In genomic region chr6:44172759-44173500, GRCh38 we compare ENCODE assay signal across 9 cellular contexts. TPM values are rescaled to one million over a fixed set of nuclear protein-coding genes. Genes with fewer than 3 reads are reported as not detected.
DNase-seq lines count a peak whose midpoint lies in the region; ATAC-seq and TF ChIP-seq lines count a peak whose summit lies in the region.
"Had no signal": no experiment of that assay in that cellular context is flagged by ENCODE, and none has a peak within 500 bp of the region (broad histone marks: within the 10 kb centered on the region; RNA-seq: fewer than 3 reads in every experiment).

No MANE protein-coding gene starts in this region.

- H3K9me3 ChIP-seq in PC-9 (ENCODE audit: insufficient read depth, low read depth), result no peaks in the 10 kb centered on the region
- no peaks in the 10 kb centered on the region for H3K9me3 ChIP-seq in neural progenitor cell (ENCODE audit: low read depth)

- peak; percentile 84 for TF ChIP-seq CTCF in CD14-positive monocyte (IDR thresholded peaks at IDR 0.05)
- peak; percentile 92 for TF ChIP-seq CTCF in PC-9 (conservative IDR thresholded peaks at IDR 0.05)
- peak; percentile 95 for TF ChIP-seq CTCF in neural progenitor cell (IDR thresholded peaks at IDR 0.05)

- no peak overlapping the region for H3K4me3 ChIP-seq in PC-9
- no peak overlapping the region for H3K4me3 ChIP-seq in neural progenitor cell

- no peaks in the 10 kb centered on the region for H3K9me2 ChIP-seq in PC-9 (ENCODE audit: insufficient read depth)

- no peaks in the 10 kb centered on the region for H3K4me1 ChIP-seq in PC-9 (replicated peaks; ENCODE audit: insufficient read depth)
- no peaks in the 10 kb centered on the region for H3K4me1 ChIP-seq in neural progenitor cell

- H3K36me3 ChIP-seq in PC-9 (ENCODE audit: low read depth), result no peaks in the 10 kb centered on the region
- no peaks in the 10 kb centered on the region for H3K36me3 ChIP-seq in neural progenitor cell

- peaks cover 19% of the 10 kb centered on the region for H3K4me1 Mint-ChIP-seq in CD14-positive monocyte
- H3K4me1 Mint-ChIP-seq in neural progenitor cell, result peaks cover 9% of the 10 kb centered on the region
- peaks cover 36% of the 10 kb centered on the region for H3K4me1 Mint-ChIP-seq in stimulated activated naive CD8-positive, alpha-beta T cell treated with anti-CD3 and anti-CD28 coated beads, Interleukin-15, Interleukin-2, amounts not matched to agents 100 ng/mL and 50 ng/mL, for 24 hours (ENCODE audit: low read depth)

- intact Hi-C loops in CD14-positive monocyte (cut with micrococcal nuclease), result loop anchor here (1.0 to 5.0 kb wide), 5 partner anchors 64 to 166 kb away; partner anchors contain the start of gene SLC35B2 (in 1 of the 2)
- intact Hi-C loops in PC-9 (cut with micrococcal nuclease; ENCODE audit: unreplicated experiment), result loop anchor here (1.0 to 2.0 kb wide), 5 partner anchors 48 to 84 kb away; partner anchors contain the start of genes HSP90AB1 and SLC35B2

- H3K27ac ChIP-seq in PC-9 (no peak overlapping the region), neural progenitor cell (no peak overlapping the region)

- ATAC-seq in GM19351 (IDR thresholded peaks at IDR 0.05; ENCODE audit: unreplicated experiment), result peak; percentile 80

- H3K27me3 Mint-ChIP-seq in CD14-positive monocyte (ENCODE audit: low read depth in 3 of 3), result peaks cover 9 to 15% (median 11%) of the 10 kb centered on the region in 3 donors
- peaks cover 11% of the 10 kb centered on the region for H3K27me3 Mint-ChIP-seq in neural progenitor cell (ENCODE audit: insufficient read depth, low read depth)
- H3K27me3 Mint-ChIP-seq in stimulated activated naive CD8-positive, alpha-beta T cell treated with anti-CD3 and anti-CD28 coated beads, Interleukin-15, Interleukin-2, amounts not matched to agents 100 ng/mL and 50 ng/mL, for 24 hours, result peaks cover 6% of the 10 kb centered on the region

- H3F3A ChIP-seq in PC-9 (ENCODE audit: insufficient read depth, low read depth) (peaks cover 3% of the 10 kb centered on the region; the same call in 1 of the 2 replicates), neural progenitor cell (ENCODE audit: low read depth) (no peaks in the 10 kb centered on the region)

- CTCF ChIA-PET in PC-9 (lab: Charles Lee), result interaction anchor here (0.7 to 1.2 kb wide), 3 partner anchors 28 to 84 kb away, joined by 3 to 14 read pairs (median 3); no protein-coding TSS in a partner anchor

- H3K27me3 ChIP-seq in PC-9 (ENCODE audit: insufficient read depth, low read depth), result 0 out of 2 replicates have a peak, but pooled peaks cover 10% of the 10 kb centered on the region
- no peaks in the 10 kb centered on the region for H3K27me3 ChIP-seq in neural progenitor cell

- H4K20me1 ChIP-seq in PC-9 (ENCODE audit: insufficient read depth) (no peaks in the 10 kb centered on the region), neural progenitor cell (ENCODE audit: low read depth) (no peaks in the 10 kb centered on the region)

- H3K4me2 ChIP-seq in PC-9, result 0 out of 2 replicates have a peak overlapping the region, but pooled peaks have one; percentile 27
- H3K4me2 ChIP-seq in neural progenitor cell, result no peak overlapping the region

- H3K9ac ChIP-seq in neural progenitor cell, result no peak overlapping the region

- H3K27ac Mint-ChIP-seq in CD14-positive monocyte (peak overlapping the region in 1 of 7 donors; percentile 64), neural progenitor cell (peak overlapping the region; percentile 75)
- peak overlapping the region; percentile 88 for H3K27ac Mint-ChIP-seq in stimulated activated naive CD8-positive, alpha-beta T cell treated with anti-CD3 and anti-CD28 coated beads, Interleukin-15, Interleukin-2, amounts not matched to agents 100 ng/mL and 50 ng/mL, for 24 hours
- H3K27ac Mint-ChIP-seq: activated naive CD8-positive, alpha-beta T cell had no signal

- H3K9me3 Mint-ChIP-seq in CD14-positive monocyte, result peaks cover 0 to 2% (median 0%) of the 10 kb centered on the region in 7 donors
- H3K9me3 Mint-ChIP-seq in neural progenitor cell, result no peaks in the 10 kb centered on the region
- H3K9me3 Mint-ChIP-seq in stimulated activated naive CD8-positive, alpha-beta T cell treated with anti-CD3 and anti-CD28 coated beads, Interleukin-15, Interleukin-2, amounts not matched to agents 100 ng/mL and 50 ng/mL, for 24 hours, result no peaks in the 10 kb centered on the region

- POLR2A ChIA-PET in PC-9 (lab: Charles Lee; ENCODE audit: unreplicated experiment), result interaction anchor here (0.5 to 0.8 kb wide), 3 partner anchors 74 to 141 kb away, joined by 5 to 13 read pairs (median 6); partner anchors contain the start of gene HSP90AB1

- H3K79me2 ChIP-seq in PC-9 (ENCODE audit: low read depth) (no peaks in the 10 kb centered on the region), neural progenitor cell (ENCODE audit: low read depth) (no peaks in the 10 kb centered on the region)

- DNase-seq in CD14-positive monocyte (ENCODE audit: low spot score) (peak; percentile 78), HUDEP-2 (lab: John Stamatoyannopoulos, UW; ENCODE audit: unreplicated experiment in 76 of 76) (peak in 72 of 76 experiments; percentile 31 to 88 (median 71)), PC-9 (peak; percentile 67 to 74), activated T-cell treated with anti-CD3 and anti-CD28 coated beads for 48 hours (ENCODE audit: low read depth) (peak; percentile 73), fibroblast of gingiva (ENCODE audit: low read depth) (peak; percentile 68), neural progenitor cell (ENCODE audit: low spot score) (peak; percentile 88)

- H3K36me3 Mint-ChIP-seq in CD14-positive monocyte (no peaks in the 10 kb centered on the region), neural progenitor cell (no peaks in the 10 kb centered on the region)
- H3K36me3 Mint-ChIP-seq in stimulated activated naive CD8-positive, alpha-beta T cell treated with anti-CD3 and anti-CD28 coated beads, Interleukin-15, Interleukin-2, amounts not matched to agents 100 ng/mL and 50 ng/mL, for 24 hours (ENCODE audit: low read depth), result no peaks in the 10 kb centered on the region
- H3K36me3 Mint-ChIP-seq: activated naive CD8-positive, alpha-beta T cell had no signal

- H2AFZ ChIP-seq in PC-9 (no peak overlapping the region), neural progenitor cell (replicated peaks) (no peak overlapping the region)

- H3K4me3 Mint-ChIP-seq in CD14-positive monocyte (no peak overlapping the region), neural progenitor cell (peak overlapping the region; percentile 76)
- H3K4me3 Mint-ChIP-seq in stimulated activated naive CD8-positive, alpha-beta T cell treated with anti-CD3 and anti-CD28 coated beads, Interleukin-15, Interleukin-2, amounts not matched to agents 100 ng/mL and 50 ng/mL, for 24 hours, result no peak overlapping the region
- H3K4me3 Mint-ChIP-seq: activated naive CD8-positive, alpha-beta T cell had no signal

- BruUV-seq in PC-9 (replicated peaks; lab: Mats Ljungman, UMichigan), result no TSS peak

RNA-seq across cellular contexts. Expression of gene CAPN11, which starts 14.3 kb away (rescaled TPM):
- not detected for polyA plus RNA-seq in CD14-positive monocyte
- total RNA-seq in PC-9 (2021) (not detected in 2 replicates), neural progenitor cell (ENCODE audit: low replicate concordance) (0.40 and 0.49 TPM in 2 replicates)

RNA-seq across cellular contexts. Expression of gene MYMX, which starts 43.8 kb away (rescaled TPM):
- polyA plus RNA-seq in CD14-positive monocyte, result not detected
- total RNA-seq in PC-9 (2021) (not detected in 2 replicates), neural progenitor cell (ENCODE audit: low replicate concordance) (0.54 and 1.5 TPM in 2 replicates)

RNA-seq across cellular contexts. Expression of gene TMEM63B, which starts 45.6 kb away (rescaled TPM):
- polyA plus RNA-seq in CD14-positive monocyte, result 1 to 10 TPM; 1.3 to 1.9 TPM
- total RNA-seq in PC-9 (2021) (36.1 and 38.5 TPM in 2 replicates), neural progenitor cell (ENCODE audit: low replicate concordance) (25.4 and 30.8 TPM in 2 replicates)

RNA-seq across cellular contexts. Expression of gene MRPL14, which starts 45.7 kb away (rescaled TPM):
- polyA plus RNA-seq in CD14-positive monocyte, result 10 to 100 TPM; 78.2 to 91.5 TPM
- total RNA-seq in PC-9 (2021) (96.3 and 97.9 TPM in 2 replicates), neural progenitor cell (ENCODE audit: low replicate concordance) (40.4 and 53.5 TPM in 2 replicates)

RNA-seq across cellular contexts. Expression of gene SLC29A1, which starts 50.5 kb away (rescaled TPM):
- polyA plus RNA-seq in CD14-positive monocyte, result 10 to 100 TPM; 14.3 to 15.0 TPM
- total RNA-seq in PC-9 (2021) (45.3 and 46.9 TPM in 2 replicates), neural progenitor cell (ENCODE audit: low replicate concordance) (34.8 and 69.7 TPM in 2 replicates)
